Comparison of ENCODE assay signal across 8 cellular contexts in the genomic region with DNA sequence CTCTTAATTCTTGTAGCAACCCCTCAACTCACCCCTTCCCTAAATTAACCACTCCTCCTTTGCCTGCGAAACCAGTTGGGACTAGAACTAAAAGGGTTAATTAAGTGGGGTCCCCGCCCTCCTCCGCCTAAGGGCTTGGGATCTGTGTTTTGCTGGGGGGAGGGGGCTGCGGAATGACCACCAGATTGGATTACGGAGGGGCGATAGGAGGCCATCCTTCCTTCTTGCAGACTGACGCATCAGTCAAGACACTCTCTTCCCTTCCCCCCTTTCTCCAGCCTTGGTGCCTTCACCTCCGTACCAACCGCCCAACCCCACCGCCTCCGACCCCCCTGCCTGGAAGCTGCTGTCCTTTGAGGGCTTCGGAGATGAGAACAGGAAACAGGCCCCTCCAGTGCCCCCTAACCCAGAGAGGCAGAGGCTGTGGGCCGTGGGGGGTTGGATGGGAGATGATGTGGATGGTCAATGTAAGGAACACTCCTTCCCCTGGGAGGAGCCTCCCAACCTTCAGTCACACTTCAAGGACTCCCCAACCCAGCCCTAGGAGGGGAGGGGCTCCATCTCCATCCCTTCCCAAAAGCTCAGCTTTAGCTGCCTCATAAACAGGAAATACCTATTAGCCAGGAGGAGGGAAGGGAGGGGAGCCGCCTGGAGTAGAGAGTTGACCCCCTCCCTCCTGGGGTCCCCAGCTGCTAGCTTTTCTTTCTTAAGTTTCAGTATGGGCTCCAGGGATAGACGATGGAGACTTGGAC. TPM values are rescaled to one million over a fixed set of nuclear protein-coding genes. Genes with fewer than 3 reads are reported as not detected.
DNase-seq lines count a peak whose midpoint lies in the region; ATAC-seq and TF ChIP-seq lines count a peak whose summit lies in the region.

No MANE protein-coding gene starts in this region.

- no peaks in the 10 kb centered on the region for H3K9me3 Mint-ChIP-seq in MCF 10A (ENCODE audit: unreplicated experiment)

- H3K36me3 ChIP-seq in iPS-20b (ENCODE audit: insufficient read depth, low read depth, low read length), result no peaks in the 10 kb centered on the region
- H3K36me3 ChIP-seq in skeletal muscle tissue (ENCODE audit: control insufficient read depth in 3 of 3, insufficient read depth in 3 of 3, low read length in 3 of 3), result no peaks in the 10 kb centered on the region

- ATAC-seq in GM21619 (IDR thresholded peaks at IDR 0.05; ENCODE audit: unreplicated experiment) (no peak), HG02571 (IDR thresholded peaks at IDR 0.05; ENCODE audit: unreplicated experiment) (no peak)

- H3K27ac ChIP-seq in iPS-20b (ENCODE audit: low read length), result peak overlapping the region; percentile 93
- H3K27ac ChIP-seq in skeletal muscle tissue (ENCODE audit: low read depth, low read length), result peak overlapping the region; percentile 98

- CTCF ChIA-PET in MCF 10A (lab: Yijun Ruan, JAX), result interaction anchor here (0.6 to 1.7 kb wide), 4 partner anchors 11 to 56 kb away, joined by 4 to 6 read pairs (median 4); no protein-coding TSS in a partner anchor

- H3K9me3 ChIP-seq in iPS-20b (ENCODE audit: insufficient read depth, low read depth, low read length) (no peaks in the 10 kb centered on the region), skeletal muscle tissue (ENCODE audit: control insufficient read depth in 3 of 3, low read length in 3 of 3) (no peaks in the 10 kb centered on the region)

- H3K4me3 Mint-ChIP-seq in MCF 10A (ENCODE audit: unreplicated experiment), result peak overlapping the region; percentile 93

- H3K9ac ChIP-seq in iPS-20b (ENCODE audit: low read depth, low read length), result peak overlapping the region; percentile 85; the same call in 1 of the 2 replicates
- H3K9ac ChIP-seq in skeletal muscle tissue (ENCODE audit: low read depth in 1 of 3, low read length in 3 of 3), result peak overlapping the region; percentile 95 to 99 (median 95)

- intact Hi-C loops in MCF 10A (cut with micrococcal nuclease), result no loop called here

- peak; percentile 45 for DNase-seq in GDM1 (lab: John Stamatoyannopoulos, UW)
- DNase-seq in NCI-H510A treated with DMSO at 0.1 percent for 48 hours (lab: John Stamatoyannopoulos, UW), result peak; percentile 75
- no peak for DNase-seq in MCF 10A (ENCODE audit: unreplicated experiment)
- no peak for DNase-seq in NCI-H2107 (lab: John Stamatoyannopoulos, UW)

- H3K4me1 Mint-ChIP-seq in MCF 10A (ENCODE audit: insufficient read depth, unreplicated experiment), result peaks cover 34% of the 10 kb centered on the region

- H3K4me3 ChIP-seq in iPS-20b (ENCODE audit: low read length) (peak overlapping the region; percentile 82), skeletal muscle tissue (ENCODE audit: low read length in 3 of 3) (peak overlapping the region; percentile 91 to 96 (median 94))

- no TSS peak for BruUV-seq in MCF 10A (replicated peaks; lab: Mats Ljungman, UMichigan)

- no peaks in the 10 kb centered on the region for H3K36me3 Mint-ChIP-seq in MCF 10A (ENCODE audit: insufficient read depth, unreplicated experiment)

- H3K27me3 ChIP-seq in iPS-20b (ENCODE audit: insufficient read depth, low read length) (no peaks in the 10 kb centered on the region), skeletal muscle tissue (ENCODE audit: control insufficient read depth in 3 of 3, insufficient read depth in 3 of 3, low read length in 3 of 3) (no peaks in the 10 kb centered on the region)

- H3K4me1 ChIP-seq in iPS-20b (ENCODE audit: insufficient read depth, low read length) (peaks cover 42% of the 10 kb centered on the region), skeletal muscle tissue (ENCODE audit: control insufficient read depth in 3 of 3, insufficient read depth in 3 of 3, low read length in 3 of 3) (peaks cover 41 to 50% (median 45%) of the 10 kb centered on the region in 3 donors)

- TF ChIP-seq CTCF in MCF 10A (IDR thresholded peaks at IDR 0.05; ENCODE audit: unreplicated experiment), result no peak

- H3K27ac Mint-ChIP-seq in MCF 10A (ENCODE audit: low read depth, unreplicated experiment), result no peak overlapping the region

- POLR2A ChIA-PET in MCF 10A (lab: Yijun Ruan, JAX), result interaction anchor here (0.7 to 1.7 kb wide), 3 partner anchors 10 to 303 kb away, joined by 3 to 8 read pairs (median 4); partner anchors contain the start of gene OGA

- H3K27me3 Mint-ChIP-seq in MCF 10A (ENCODE audit: insufficient read depth, unreplicated experiment), result no peaks in the 10 kb centered on the region

RNA-seq across cellular contexts. Expression of gene LDB1, which starts 1.0 kb away (rescaled TPM):
- total RNA-seq in MCF 10A (2022), result 28.9 and 31.7 TPM in 2 replicates
- 29.2 TPM for total RNA-seq in skeletal muscle tissue

RNA-seq across cellular contexts. Expression of gene PPRC1, which starts 11.7 kb away (rescaled TPM):
- total RNA-seq in MCF 10A (2022) (50.4 and 68.2 TPM in 2 replicates), skeletal muscle tissue (7.3 TPM)

RNA-seq across cellular contexts. Expression of gene NOLC1, which starts 31.0 kb away (rescaled TPM):
- total RNA-seq in MCF 10A (2022) (122 and 168 TPM in 2 replicates), skeletal muscle tissue (26.6 TPM)

RNA-seq across cellular contexts. Expression of gene HPS6, which starts 56.0 kb away (rescaled TPM):
- total RNA-seq in MCF 10A (2022) (15.0 and 16.6 TPM in 2 replicates), skeletal muscle tissue (16.7 TPM)

Comparison
In these comparisons a context has a peak if more than half of its experiments do, and no peak if none do; other contexts are left out.
1. DNase-seq: peak in GDM1 (single experiment) and NCI-H510A treated with DMSO at 0.1 percent for 48 hours (single experiment); none in MCF 10A (single experiment) and NCI-H2107 (single experiment).